ENCODE assay signal across 11 cellular contexts in genomic region chr16:11047057-11047456, GRCh38.
DNase-seq lines count a peak whose midpoint lies in the region; ATAC-seq and TF ChIP-seq lines count a peak whose summit lies in the region.
"Had no signal": no experiment of that assay in that cellular context is flagged by ENCODE, and none has a peak within 500 bp of the region (broad histone marks: within the 10 kb centered on the region; RNA-seq: fewer than 3 reads in every experiment).

No MANE protein-coding gene starts in this region.

- peaks cover 40% of the 10 kb centered on the region for H3K4me1 Mint-ChIP-seq in osteocyte (ENCODE audit: unreplicated experiment)
- H3K4me1 Mint-ChIP-seq in WTC11 = peaks cover 23% of the 10 kb centered on the region

- no peak overlapping the region for H3K4me2 ChIP-seq in DND-41 (ENCODE audit: insufficient read depth, low read length)

- H3K27me3 ChIP-seq in DND-41 (ENCODE audit: insufficient read depth, low read length, poor library complexity) = no peaks in the 10 kb centered on the region

- peaks cover 68% of the 10 kb centered on the region for H3K4me1 ChIP-seq in DND-41 (ENCODE audit: insufficient read depth, low read length)

- no peaks in the 10 kb centered on the region for H4K20me1 ChIP-seq in DND-41 (ENCODE audit: insufficient read depth, low read length)

- no peak overlapping the region for H3K4me3 ChIP-seq in DND-41 (ENCODE audit: low read depth in 1 of 2, low read length in 2 of 2)
- no peak overlapping the region for H3K4me3 ChIP-seq in cardiac fibroblast (replicated peaks in 1 of 2; ENCODE audit: low read depth in 2 of 2, low read length in 2 of 2)

- H2AFZ ChIP-seq in DND-41 (ENCODE audit: low read depth, low read length) = no peak overlapping the region

- CTCF ChIA-PET in WTC11 (lab: Charles Lee) = no interaction called here

- peaks cover 57% of the 10 kb centered on the region for H3K36me3 ChIP-seq in DND-41 (ENCODE audit: insufficient read depth, low read length)
- peaks cover 59% of the 10 kb centered on the region for H3K36me3 ChIP-seq in KOPT-K1 (ENCODE audit: insufficient read depth, low read length)

- H3K27ac ChIP-seq in DND-41 (ENCODE audit: low read length) (peak overlapping the region; percentile 70), KOPT-K1 (ENCODE audit: low read depth, low read length, poor library complexity, severe bottlenecking) (peak overlapping the region; percentile 44), caudate nucleus (ENCODE audit: low read depth, low read length) (no peak overlapping the region)

- no peak overlapping the region for H3K9ac ChIP-seq in DND-41 (ENCODE audit: low read depth, low read length)

- H3K9me3 ChIP-seq in DND-41 (ENCODE audit: insufficient read depth, low read length, severe bottlenecking) = no peaks in the 10 kb centered on the region
- H3K9me3 ChIP-seq in KOPT-K1 (ENCODE audit: insufficient read depth, low read length, poor library complexity, severe bottlenecking) = no peaks in the 10 kb centered on the region

- H3K36me3 Mint-ChIP-seq in osteocyte (ENCODE audit: unreplicated experiment) (peaks cover 10% of the 10 kb centered on the region), WTC11 (no peaks in the 10 kb centered on the region; the same call in 1 of the 2 replicates)

- POLR2A ChIA-PET in WTC11 (lab: Charles Lee) = no interaction called here

- H3K4me3 Mint-ChIP-seq in osteocyte (ENCODE audit: unreplicated experiment) (peak overlapping the region; percentile 51), WTC11 (no peak overlapping the region)

- no peak for TF ChIP-seq CTCF in DND-41 (IDR thresholded peaks at IDR 0.05; ENCODE audit: borderline replicate concordance, extremely low read depth, low read length, poor library complexity, severe bottlenecking)
- TF ChIP-seq CTCF in cardiac fibroblast (IDR thresholded peaks at IDR 0.05; ENCODE audit: low read depth, low read length) = no peak
- TF ChIP-seq CTCF in osteocyte (IDR thresholded peaks at IDR 0.05) = no peak
- TF ChIP-seq CTCF in WTC11 (IDR thresholded peaks at IDR 0.05) = no peak

- H3K9me3 Mint-ChIP-seq in osteocyte (ENCODE audit: unreplicated experiment) (no peaks in the 10 kb centered on the region), WTC11 (no peaks in the 10 kb centered on the region)

- H3K27me3 Mint-ChIP-seq in osteocyte (ENCODE audit: unreplicated experiment) (no peaks in the 10 kb centered on the region), WTC11 (ENCODE audit: low read depth) (no peaks in the 10 kb centered on the region)

- H3K27ac Mint-ChIP-seq in osteocyte (ENCODE audit: unreplicated experiment) (peak overlapping the region; percentile 93), WTC11 (no peak overlapping the region)

- ATAC-seq in DND-41 (ENCODE audit: insufficient read depth, low read depth) (no peak), HG02973 (IDR thresholded peaks at IDR 0.05; ENCODE audit: unreplicated experiment) (no peak), WTC11 (no peak)

- DNase-seq in DND-41 (no peak), cardiac fibroblast (ENCODE audit: low read depth in 2 of 2) (peak; percentile 59 to 76), osteocyte (ENCODE audit: extremely low spot score, unreplicated experiment) (no peak), WTC11 (ENCODE audit: low spot score) (no peak), caudate nucleus (lab: John Stamatoyannopoulos, UW) (no peak)
- DNase-seq in activated CD8-positive, alpha-beta memory T cell treated with anti-CD3 and anti-CD28 coated beads for 24 hours = no peak
- DNase-seq: Kasumi-1; stimulated activated CD4-positive, alpha-beta T cell treated with anti-CD3 and anti-CD28 coated beads, Interleukin-15, amount 100 ng/mL, for 24 hours; stimulated activated naive CD4-positive, alpha-beta T cell had no signal

- no peaks in the 10 kb centered on the region for H3K79me2 ChIP-seq in DND-41 (ENCODE audit: insufficient read depth, low read length)

TF ChIP-seq in WTC11, 78 proteins besides CTCF, POLR2A, EP300 and RAD21:
- TF ChIP-seq ZNF396 (CRISPR knock-in tag; IDR thresholded peaks at IDR 0.05; ENCODE audit: borderline replicate concordance) (no peak), ZNF532 (CRISPR knock-in tag; IDR thresholded peaks at IDR 0.05; ENCODE audit: borderline replicate concordance) (no peak), NR1H2 (CRISPR knock-in tag; IDR thresholded peaks at IDR 0.05) (no peak), HMGXB4 (CRISPR knock-in tag; IDR thresholded peaks at IDR 0.05) (no peak)

Comparison
In these comparisons a context has a peak if more than half of its experiments do, and no peak if none do; other contexts are left out.
1. DNase-seq: peak in cardiac fibroblast (2 of 2); none in DND-41 (single experiment), osteocyte (single experiment), WTC11 (single experiment), caudate nucleus (0 of 61) and activated CD8-positive, alpha-beta memory T cell treated with anti-CD3 and anti-CD28 coated beads for 24 hours (single experiment).